ENCODE assay signal across 1 cellular context in the genomic region with DNA sequence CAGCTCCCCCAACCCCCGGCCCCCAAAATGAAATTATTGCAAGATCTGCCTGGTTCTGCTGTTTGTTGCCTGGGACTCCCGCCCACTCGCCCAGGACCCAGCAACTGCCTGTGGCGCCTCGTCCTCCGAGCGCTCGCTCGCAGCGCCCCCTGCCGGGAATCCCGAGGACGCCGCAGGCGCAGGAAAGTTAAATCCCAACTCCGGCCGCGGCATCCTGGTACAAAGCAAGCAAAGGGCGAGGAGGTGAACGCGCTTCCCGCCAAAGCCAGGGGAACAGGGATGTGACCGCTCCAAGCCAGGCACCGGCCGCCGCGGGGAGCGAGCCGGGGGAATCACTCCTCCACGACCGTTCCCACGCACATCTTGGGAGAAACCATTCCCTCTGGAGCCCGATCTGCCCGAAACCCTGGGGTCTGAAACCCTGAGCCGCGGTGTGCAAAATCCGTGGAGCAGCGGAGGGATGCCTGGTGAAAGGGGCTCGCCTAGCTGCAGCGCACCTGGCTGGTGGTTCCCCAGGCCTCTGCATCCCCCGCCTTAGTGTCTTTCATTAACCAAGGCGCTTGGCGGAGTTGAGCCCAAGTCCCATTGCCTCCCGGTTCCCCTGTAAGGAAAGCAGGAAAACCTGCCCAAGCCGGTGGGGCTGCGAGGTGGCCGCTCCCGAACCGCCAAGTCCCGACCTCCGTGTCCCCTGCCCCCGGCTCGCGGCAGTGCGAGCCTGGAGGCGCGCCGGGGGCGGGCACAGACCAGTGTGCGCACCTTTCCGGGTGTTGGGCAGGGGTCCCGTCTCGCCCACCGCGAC.
TF ChIP-seq lines count a peak whose summit lies in the region.

No MANE protein-coding gene starts in this region.

TF ChIP-seq in WTC11, 78 proteins besides CTCF, POLR2A, EP300 and RAD21 (continued from another document and continues in another):
- no peak for TF ChIP-seq ZBTB43 (CRISPR knock-in tag; IDR thresholded peaks at IDR 0.05)
- TF ChIP-seq, protein P1, sequence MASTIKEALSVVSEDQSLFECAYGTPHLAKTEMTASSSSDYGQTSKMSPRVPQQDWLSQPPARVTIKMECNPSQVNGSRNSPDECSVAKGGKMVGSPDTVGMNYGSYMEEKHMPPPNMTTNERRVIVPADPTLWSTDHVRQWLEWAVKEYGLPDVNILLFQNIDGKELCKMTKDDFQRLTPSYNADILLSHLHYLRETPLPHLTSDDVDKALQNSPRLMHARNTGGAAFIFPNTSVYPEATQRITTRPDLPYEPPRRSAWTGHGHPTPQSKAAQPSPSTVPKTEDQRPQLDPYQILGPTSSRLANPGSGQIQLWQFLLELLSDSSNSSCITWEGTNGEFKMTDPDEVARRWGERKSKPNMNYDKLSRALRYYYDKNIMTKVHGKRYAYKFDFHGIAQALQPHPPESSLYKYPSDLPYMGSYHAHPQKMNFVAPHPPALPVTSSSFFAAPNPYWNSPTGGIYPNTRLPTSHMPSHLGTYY (CRISPR knock-in tag; IDR thresholded peaks at IDR 0.05), result no peak
- TF ChIP-seq, protein P2, sequence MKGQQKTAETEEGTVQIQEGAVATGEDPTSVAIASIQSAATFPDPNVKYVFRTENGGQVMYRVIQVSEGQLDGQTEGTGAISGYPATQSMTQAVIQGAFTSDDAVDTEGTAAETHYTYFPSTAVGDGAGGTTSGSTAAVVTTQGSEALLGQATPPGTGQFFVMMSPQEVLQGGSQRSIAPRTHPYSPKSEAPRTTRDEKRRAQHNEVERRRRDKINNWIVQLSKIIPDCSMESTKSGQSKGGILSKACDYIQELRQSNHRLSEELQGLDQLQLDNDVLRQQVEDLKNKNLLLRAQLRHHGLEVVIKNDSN (CRISPR knock-in tag; IDR thresholded peaks at IDR 0.05), result no peak
- TF ChIP-seq, protein P3, sequence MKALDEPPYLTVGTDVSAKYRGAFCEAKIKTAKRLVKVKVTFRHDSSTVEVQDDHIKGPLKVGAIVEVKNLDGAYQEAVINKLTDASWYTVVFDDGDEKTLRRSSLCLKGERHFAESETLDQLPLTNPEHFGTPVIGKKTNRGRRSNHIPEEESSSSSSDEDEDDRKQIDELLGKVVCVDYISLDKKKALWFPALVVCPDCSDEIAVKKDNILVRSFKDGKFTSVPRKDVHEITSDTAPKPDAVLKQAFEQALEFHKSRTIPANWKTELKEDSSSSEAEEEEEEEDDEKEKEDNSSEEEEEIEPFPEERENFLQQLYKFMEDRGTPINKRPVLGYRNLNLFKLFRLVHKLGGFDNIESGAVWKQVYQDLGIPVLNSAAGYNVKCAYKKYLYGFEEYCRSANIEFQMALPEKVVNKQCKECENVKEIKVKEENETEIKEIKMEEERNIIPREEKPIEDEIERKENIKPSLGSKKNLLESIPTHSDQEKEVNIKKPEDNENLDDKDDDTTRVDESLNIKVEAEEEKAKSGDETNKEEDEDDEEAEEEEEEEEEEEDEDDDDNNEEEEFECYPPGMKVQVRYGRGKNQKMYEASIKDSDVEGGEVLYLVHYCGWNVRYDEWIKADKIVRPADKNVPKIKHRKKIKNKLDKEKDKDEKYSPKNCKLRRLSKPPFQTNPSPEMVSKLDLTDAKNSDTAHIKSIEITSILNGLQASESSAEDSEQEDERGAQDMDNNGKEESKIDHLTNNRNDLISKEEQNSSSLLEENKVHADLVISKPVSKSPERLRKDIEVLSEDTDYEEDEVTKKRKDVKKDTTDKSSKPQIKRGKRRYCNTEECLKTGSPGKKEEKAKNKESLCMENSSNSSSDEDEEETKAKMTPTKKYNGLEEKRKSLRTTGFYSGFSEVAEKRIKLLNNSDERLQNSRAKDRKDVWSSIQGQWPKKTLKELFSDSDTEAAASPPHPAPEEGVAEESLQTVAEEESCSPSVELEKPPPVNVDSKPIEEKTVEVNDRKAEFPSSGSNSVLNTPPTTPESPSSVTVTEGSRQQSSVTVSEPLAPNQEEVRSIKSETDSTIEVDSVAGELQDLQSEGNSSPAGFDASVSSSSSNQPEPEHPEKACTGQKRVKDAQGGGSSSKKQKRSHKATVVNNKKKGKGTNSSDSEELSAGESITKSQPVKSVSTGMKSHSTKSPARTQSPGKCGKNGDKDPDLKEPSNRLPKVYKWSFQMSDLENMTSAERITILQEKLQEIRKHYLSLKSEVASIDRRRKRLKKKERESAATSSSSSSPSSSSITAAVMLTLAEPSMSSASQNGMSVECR (CRISPR knock-in tag; IDR thresholded peaks at IDR 0.05; ENCODE audit: borderline replicate concordance), result no peak; the same call in 1 of the 2 replicates
- TF ChIP-seq NFYB (CRISPR knock-in tag; conservative IDR thresholded peaks at IDR 0.05; ENCODE audit: low read depth), result no peak
- peak; percentile 68 for TF ChIP-seq HMGXB4 (CRISPR knock-in tag; IDR thresholded peaks at IDR 0.05)
- no peak for TF ChIP-seq MXD4 (CRISPR knock-in tag; IDR thresholded peaks at IDR 0.05; ENCODE audit: borderline replicate concordance)
- TF ChIP-seq, protein P4, sequence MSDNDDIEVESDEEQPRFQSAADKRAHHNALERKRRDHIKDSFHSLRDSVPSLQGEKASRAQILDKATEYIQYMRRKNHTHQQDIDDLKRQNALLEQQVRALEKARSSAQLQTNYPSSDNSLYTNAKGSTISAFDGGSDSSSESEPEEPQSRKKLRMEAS (CRISPR knock-in tag; IDR thresholded peaks at IDR 0.05), result peak; percentile 30; the same call in 1 of the 2 replicates
- TF ChIP-seq E2F1 (CRISPR knock-in tag; IDR thresholded peaks at IDR 0.05), result no peak
- TF ChIP-seq ATF1 (CRISPR knock-in tag; IDR thresholded peaks at IDR 0.05), result no peak
- TF ChIP-seq ZNF423 (CRISPR knock-in tag; IDR thresholded peaks at IDR 0.05), result no peak
- peak; percentile 53; the same call in 1 of the 2 replicates for TF ChIP-seq E2F4 (CRISPR knock-in tag; IDR thresholded peaks at IDR 0.05; ENCODE audit: borderline replicate concordance, low read depth)
- TF ChIP-seq NR3C1 (CRISPR knock-in tag; conservative IDR thresholded peaks at IDR 0.05; ENCODE audit: low read depth), result no peak
- TF ChIP-seq ZNF219 (CRISPR knock-in tag; IDR thresholded peaks at IDR 0.05; ENCODE audit: borderline replicate concordance), result no peak
- TF ChIP-seq ZNF416 (CRISPR knock-in tag; IDR thresholded peaks at IDR 0.05), result no peak
- TF ChIP-seq, protein P5, sequence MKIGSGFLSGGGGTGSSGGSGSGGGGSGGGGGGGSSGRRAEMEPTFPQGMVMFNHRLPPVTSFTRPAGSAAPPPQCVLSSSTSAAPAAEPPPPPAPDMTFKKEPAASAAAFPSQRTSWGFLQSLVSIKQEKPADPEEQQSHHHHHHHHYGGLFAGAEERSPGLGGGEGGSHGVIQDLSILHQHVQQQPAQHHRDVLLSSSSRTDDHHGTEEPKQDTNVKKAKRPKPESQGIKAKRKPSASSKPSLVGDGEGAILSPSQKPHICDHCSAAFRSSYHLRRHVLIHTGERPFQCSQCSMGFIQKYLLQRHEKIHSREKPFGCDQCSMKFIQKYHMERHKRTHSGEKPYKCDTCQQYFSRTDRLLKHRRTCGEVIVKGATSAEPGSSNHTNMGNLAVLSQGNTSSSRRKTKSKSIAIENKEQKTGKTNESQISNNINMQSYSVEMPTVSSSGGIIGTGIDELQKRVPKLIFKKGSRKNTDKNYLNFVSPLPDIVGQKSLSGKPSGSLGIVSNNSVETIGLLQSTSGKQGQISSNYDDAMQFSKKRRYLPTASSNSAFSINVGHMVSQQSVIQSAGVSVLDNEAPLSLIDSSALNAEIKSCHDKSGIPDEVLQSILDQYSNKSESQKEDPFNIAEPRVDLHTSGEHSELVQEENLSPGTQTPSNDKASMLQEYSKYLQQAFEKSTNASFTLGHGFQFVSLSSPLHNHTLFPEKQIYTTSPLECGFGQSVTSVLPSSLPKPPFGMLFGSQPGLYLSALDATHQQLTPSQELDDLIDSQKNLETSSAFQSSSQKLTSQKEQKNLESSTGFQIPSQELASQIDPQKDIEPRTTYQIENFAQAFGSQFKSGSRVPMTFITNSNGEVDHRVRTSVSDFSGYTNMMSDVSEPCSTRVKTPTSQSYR (CRISPR knock-in tag; IDR thresholded peaks at IDR 0.05), result no peak
- TF ChIP-seq ZNF317 (CRISPR knock-in tag; IDR thresholded peaks at IDR 0.05; ENCODE audit: borderline replicate concordance, low read depth), result no peak
- TF ChIP-seq MLX (CRISPR knock-in tag; IDR thresholded peaks at IDR 0.05), result no peak; the same call in 1 of the 2 replicates
- no peak for TF ChIP-seq NR2C2 (CRISPR knock-in tag; IDR thresholded peaks at IDR 0.05)
- TF ChIP-seq ELF4 (CRISPR knock-in tag; IDR thresholded peaks at IDR 0.05; ENCODE audit: low read depth), result no peak
- TF ChIP-seq FOXP1 (CRISPR knock-in tag; IDR thresholded peaks at IDR 0.05; ENCODE audit: borderline replicate concordance), result peak; percentile 46; the same call in 1 of the 2 replicates
- no peak for TF ChIP-seq ESRRA (CRISPR knock-in tag; IDR thresholded peaks at IDR 0.05; ENCODE audit: borderline replicate concordance)
- TF ChIP-seq IRF2 (CRISPR knock-in tag; IDR thresholded peaks at IDR 0.05; ENCODE audit: borderline replicate concordance, low read depth), result no peak
- no peak; the same call in 1 of the 2 replicates for TF ChIP-seq SMAD3 (CRISPR knock-in tag; IDR thresholded peaks at IDR 0.05; ENCODE audit: borderline replicate concordance)
- no peak for TF ChIP-seq AFF4 (CRISPR knock-in tag; IDR thresholded peaks at IDR 0.05; ENCODE audit: borderline replicate concordance)
- no peak for TF ChIP-seq ZNF263 (CRISPR knock-in tag; IDR thresholded peaks at IDR 0.05; ENCODE audit: low read depth)
- TF ChIP-seq, protein P6, sequence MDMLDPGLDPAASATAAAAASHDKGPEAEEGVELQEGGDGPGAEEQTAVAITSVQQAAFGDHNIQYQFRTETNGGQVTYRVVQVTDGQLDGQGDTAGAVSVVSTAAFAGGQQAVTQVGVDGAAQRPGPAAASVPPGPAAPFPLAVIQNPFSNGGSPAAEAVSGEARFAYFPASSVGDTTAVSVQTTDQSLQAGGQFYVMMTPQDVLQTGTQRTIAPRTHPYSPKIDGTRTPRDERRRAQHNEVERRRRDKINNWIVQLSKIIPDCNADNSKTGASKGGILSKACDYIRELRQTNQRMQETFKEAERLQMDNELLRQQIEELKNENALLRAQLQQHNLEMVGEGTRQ (CRISPR knock-in tag; IDR thresholded peaks at IDR 0.05), result no peak
- no peak for TF ChIP-seq RELA (CRISPR knock-in tag; IDR thresholded peaks at IDR 0.05; ENCODE audit: borderline replicate concordance)
- TF ChIP-seq GRHL2 (CRISPR knock-in tag; IDR thresholded peaks at IDR 0.05; ENCODE audit: insufficient replicate concordance, severe bottlenecking), result no peak
